Comparison of ENCODE assay signal across 5 cellular contexts in the genomic region with DNA sequence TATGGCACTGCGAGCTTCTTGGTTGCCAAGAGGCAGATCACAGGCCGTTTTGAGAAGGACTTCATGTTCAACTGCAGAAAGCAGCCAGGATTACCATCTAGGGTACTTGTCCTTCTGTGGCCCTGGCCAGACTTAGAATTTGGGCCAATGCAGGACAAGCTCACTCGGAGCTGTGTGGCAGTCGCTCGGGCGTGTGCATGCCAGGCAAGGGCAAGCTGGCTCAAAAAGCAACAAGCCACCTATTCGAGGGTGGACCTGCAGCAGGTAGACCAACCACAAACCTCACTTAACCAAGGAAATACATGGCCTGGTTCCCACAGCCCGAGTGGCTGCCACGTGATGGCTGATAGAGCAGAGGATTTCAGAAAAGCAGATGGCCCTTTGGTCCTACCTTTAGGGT. TPM values are rescaled to one million over a fixed set of nuclear protein-coding genes. Genes with fewer than 3 reads are reported as not detected.
"Had no signal": no experiment of that assay in that cellular context is flagged by ENCODE, and none has a peak within 500 bp of the region (broad histone marks: within the 10 kb centered on the region; RNA-seq: fewer than 3 reads in every experiment).

No MANE protein-coding gene starts in this region.

RNA-seq across cellular contexts. Expression of a gene that starts 39.3 kb away (rescaled TPM):
- total RNA-seq: HepG2, HT-29, HT1080, IMR-90, K562 had no signal
